1 cellular context compared by ENCODE assay signal in genomic region chr15:43517354-43518072, GRCh38.
TF ChIP-seq lines count a peak whose summit lies in the region.

Gene MAP1A, plus strand, starts transcription at chr15:43517608. Its CDS starts 3,866 bp downstream, at chr15:43521474.

TF ChIP-seq in K562, 482 proteins besides CTCF, POLR2A, EP300 and RAD21 (continued from another document and continues in another):
- TF ChIP-seq, protein P1, sequence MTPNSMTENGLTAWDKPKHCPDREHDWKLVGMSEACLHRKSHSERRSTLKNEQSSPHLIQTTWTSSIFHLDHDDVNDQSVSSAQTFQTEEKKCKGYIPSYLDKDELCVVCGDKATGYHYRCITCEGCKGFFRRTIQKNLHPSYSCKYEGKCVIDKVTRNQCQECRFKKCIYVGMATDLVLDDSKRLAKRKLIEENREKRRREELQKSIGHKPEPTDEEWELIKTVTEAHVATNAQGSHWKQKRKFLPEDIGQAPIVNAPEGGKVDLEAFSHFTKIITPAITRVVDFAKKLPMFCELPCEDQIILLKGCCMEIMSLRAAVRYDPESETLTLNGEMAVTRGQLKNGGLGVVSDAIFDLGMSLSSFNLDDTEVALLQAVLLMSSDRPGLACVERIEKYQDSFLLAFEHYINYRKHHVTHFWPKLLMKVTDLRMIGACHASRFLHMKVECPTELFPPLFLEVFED (CRISPR knock-in tag; conservative IDR thresholded peaks at IDR 0.05): no peak
- TF ChIP-seq POLR2AphosphoS5 (IDR thresholded peaks at IDR 0.05; ENCODE audit: control insufficient read depth, insufficient read depth, low read depth, low read length) (peak; percentile 29; the same call in 1 of the 2 replicates), ZKSCAN3 (CRISPR knock-in tag; IDR thresholded peaks at IDR 0.05) (no peak), SAP30 (IDR thresholded peaks at IDR 0.05; ENCODE audit: borderline replicate concordance, insufficient read depth, low read depth, low read length, poor library complexity, severe bottlenecking) (peak; percentile 91), HDAC1 (IDR thresholded peaks at IDR 0.05) (peak in 1 of 2 experiments; percentile 71; a peak in 2 of 4 replicates), ZNF143 (CRISPR knock-in tag; IDR thresholded peaks at IDR 0.05) (no peak), NFE2 (IDR thresholded peaks at IDR 0.05; ENCODE audit: low read depth) (no peak), NR2C2 (CRISPR knock-in tag; IDR thresholded peaks at IDR 0.05) (no peak), NR2C2 (tag; IDR thresholded peaks at IDR 0.05) (0 out of 2 replicates have a peak, but pooled peaks have one; percentile 5), PHF8 (IDR thresholded peaks at IDR 0.05; ENCODE audit: borderline replicate concordance, low read length) (peak; percentile 47; the same call in 1 of the 2 replicates), SAFB2 (IDR thresholded peaks at IDR 0.05; ENCODE audit: borderline replicate concordance, low read depth, low read length, severe bottlenecking) (no peak), ZNF347 (CRISPR knock-in tag; IDR thresholded peaks at IDR 0.05; ENCODE audit: low read depth) (no peak), TCF7L2 (IDR thresholded peaks at IDR 0.05; ENCODE audit: low read depth, low read length) (no peak), VEZF1 (CRISPR knock-in tag; IDR thresholded peaks at IDR 0.05) (peak; percentile 82), MAZ (CRISPR knock-in tag; conservative IDR thresholded peaks at IDR 0.05 in 1 of 2, IDR thresholded peaks at IDR 0.05 in 1 of 2) (peak in 1 of 2 experiments; percentile 38; a peak in 1 of 4 replicates), EHMT2 (IDR thresholded peaks at IDR 0.05) (0 out of 2 replicates have a peak, but pooled peaks have one; percentile 6), RCOR1 (IDR thresholded peaks at IDR 0.05; ENCODE audit: borderline replicate concordance in 1 of 2, low read depth in 2 of 2, low read length in 2 of 2) (0 out of 4 replicates have a peak, but pooled peaks of 1 of the 2 experiments have one; percentile 25), DACH1 (IDR thresholded peaks at IDR 0.05; ENCODE audit: partially characterized antibody) (peak; percentile 73), PHB2 (IDR thresholded peaks at IDR 0.05; ENCODE audit: low read depth) (no peak), SMARCA5 (IDR thresholded peaks at IDR 0.05) (peak; percentile 60; the same call in 1 of the 2 replicates), SP1 (CRISPR knock-in tag; IDR thresholded peaks at IDR 0.05) (no peak), CREM (IDR thresholded peaks at IDR 0.05; ENCODE audit: low read depth) (peak; percentile 79), RBM22 (IDR thresholded peaks at IDR 0.05; ENCODE audit: low read depth, low read length, poor library complexity, severe bottlenecking) (no peak), ZBTB7A (IDR thresholded peaks at IDR 0.05; ENCODE audit: borderline replicate concordance, control insufficient read depth, low read depth, low read length) (peak; percentile 30; the same call in 1 of the 2 replicates), NKRF (IDR thresholded peaks at IDR 0.05; ENCODE audit: borderline replicate concordance) (peak; percentile 71), ATF1 (CRISPR knock-in tag; IDR thresholded peaks at IDR 0.05) (no peak), ATF1 (tag; IDR thresholded peaks at IDR 0.05) (0 out of 2 replicates have a peak, but pooled peaks have one; percentile 1), SUPT5H (IDR thresholded peaks at IDR 0.05) (0 out of 2 replicates have a peak, but pooled peaks have one; percentile 30), CTBP1 (IDR thresholded peaks at IDR 0.05; ENCODE audit: borderline replicate concordance) (peak; percentile 55), JUND (IDR thresholded peaks at IDR 0.05; ENCODE audit: borderline replicate concordance, low read depth, low read length) (no peak), JUND (tag; IDR thresholded peaks at IDR 0.05; ENCODE audit: borderline replicate concordance, low read depth, low read length) (no peak), MAFG (tag; conservative IDR thresholded peaks at IDR 0.05) (no peak)
- TF ChIP-seq, protein P2, sequence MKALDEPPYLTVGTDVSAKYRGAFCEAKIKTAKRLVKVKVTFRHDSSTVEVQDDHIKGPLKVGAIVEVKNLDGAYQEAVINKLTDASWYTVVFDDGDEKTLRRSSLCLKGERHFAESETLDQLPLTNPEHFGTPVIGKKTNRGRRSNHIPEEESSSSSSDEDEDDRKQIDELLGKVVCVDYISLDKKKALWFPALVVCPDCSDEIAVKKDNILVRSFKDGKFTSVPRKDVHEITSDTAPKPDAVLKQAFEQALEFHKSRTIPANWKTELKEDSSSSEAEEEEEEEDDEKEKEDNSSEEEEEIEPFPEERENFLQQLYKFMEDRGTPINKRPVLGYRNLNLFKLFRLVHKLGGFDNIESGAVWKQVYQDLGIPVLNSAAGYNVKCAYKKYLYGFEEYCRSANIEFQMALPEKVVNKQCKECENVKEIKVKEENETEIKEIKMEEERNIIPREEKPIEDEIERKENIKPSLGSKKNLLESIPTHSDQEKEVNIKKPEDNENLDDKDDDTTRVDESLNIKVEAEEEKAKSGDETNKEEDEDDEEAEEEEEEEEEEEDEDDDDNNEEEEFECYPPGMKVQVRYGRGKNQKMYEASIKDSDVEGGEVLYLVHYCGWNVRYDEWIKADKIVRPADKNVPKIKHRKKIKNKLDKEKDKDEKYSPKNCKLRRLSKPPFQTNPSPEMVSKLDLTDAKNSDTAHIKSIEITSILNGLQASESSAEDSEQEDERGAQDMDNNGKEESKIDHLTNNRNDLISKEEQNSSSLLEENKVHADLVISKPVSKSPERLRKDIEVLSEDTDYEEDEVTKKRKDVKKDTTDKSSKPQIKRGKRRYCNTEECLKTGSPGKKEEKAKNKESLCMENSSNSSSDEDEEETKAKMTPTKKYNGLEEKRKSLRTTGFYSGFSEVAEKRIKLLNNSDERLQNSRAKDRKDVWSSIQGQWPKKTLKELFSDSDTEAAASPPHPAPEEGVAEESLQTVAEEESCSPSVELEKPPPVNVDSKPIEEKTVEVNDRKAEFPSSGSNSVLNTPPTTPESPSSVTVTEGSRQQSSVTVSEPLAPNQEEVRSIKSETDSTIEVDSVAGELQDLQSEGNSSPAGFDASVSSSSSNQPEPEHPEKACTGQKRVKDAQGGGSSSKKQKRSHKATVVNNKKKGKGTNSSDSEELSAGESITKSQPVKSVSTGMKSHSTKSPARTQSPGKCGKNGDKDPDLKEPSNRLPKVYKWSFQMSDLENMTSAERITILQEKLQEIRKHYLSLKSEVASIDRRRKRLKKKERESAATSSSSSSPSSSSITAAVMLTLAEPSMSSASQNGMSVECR (CRISPR knock-in tag; IDR thresholded peaks at IDR 0.05): peak; percentile 48; the same call in 1 of the 2 replicates
- TF ChIP-seq, protein P3, sequence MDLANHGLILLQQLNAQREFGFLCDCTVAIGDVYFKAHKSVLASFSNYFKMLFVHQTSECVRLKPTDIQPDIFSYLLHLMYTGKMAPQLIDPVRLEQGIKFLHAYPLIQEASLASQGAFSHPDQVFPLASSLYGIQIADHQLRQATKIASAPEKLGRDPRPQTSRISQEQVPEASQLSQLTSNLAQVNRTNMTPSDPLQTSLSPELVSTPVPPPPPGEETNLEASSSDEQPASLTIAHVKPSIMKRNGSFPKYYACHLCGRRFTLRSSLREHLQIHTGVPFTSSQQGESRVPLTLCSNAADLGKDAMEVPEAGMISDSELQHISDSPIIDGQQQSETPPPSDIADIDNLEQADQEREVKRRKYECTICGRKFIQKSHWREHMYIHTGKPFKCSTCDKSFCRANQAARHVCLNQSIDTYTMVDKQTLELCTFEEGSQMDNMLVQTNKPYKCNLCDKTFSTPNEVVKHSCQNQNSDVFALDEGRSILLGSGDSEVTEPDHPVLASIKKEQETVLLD (IDR thresholded peaks at IDR 0.05): no peak
- TF ChIP-seq, protein P4, sequence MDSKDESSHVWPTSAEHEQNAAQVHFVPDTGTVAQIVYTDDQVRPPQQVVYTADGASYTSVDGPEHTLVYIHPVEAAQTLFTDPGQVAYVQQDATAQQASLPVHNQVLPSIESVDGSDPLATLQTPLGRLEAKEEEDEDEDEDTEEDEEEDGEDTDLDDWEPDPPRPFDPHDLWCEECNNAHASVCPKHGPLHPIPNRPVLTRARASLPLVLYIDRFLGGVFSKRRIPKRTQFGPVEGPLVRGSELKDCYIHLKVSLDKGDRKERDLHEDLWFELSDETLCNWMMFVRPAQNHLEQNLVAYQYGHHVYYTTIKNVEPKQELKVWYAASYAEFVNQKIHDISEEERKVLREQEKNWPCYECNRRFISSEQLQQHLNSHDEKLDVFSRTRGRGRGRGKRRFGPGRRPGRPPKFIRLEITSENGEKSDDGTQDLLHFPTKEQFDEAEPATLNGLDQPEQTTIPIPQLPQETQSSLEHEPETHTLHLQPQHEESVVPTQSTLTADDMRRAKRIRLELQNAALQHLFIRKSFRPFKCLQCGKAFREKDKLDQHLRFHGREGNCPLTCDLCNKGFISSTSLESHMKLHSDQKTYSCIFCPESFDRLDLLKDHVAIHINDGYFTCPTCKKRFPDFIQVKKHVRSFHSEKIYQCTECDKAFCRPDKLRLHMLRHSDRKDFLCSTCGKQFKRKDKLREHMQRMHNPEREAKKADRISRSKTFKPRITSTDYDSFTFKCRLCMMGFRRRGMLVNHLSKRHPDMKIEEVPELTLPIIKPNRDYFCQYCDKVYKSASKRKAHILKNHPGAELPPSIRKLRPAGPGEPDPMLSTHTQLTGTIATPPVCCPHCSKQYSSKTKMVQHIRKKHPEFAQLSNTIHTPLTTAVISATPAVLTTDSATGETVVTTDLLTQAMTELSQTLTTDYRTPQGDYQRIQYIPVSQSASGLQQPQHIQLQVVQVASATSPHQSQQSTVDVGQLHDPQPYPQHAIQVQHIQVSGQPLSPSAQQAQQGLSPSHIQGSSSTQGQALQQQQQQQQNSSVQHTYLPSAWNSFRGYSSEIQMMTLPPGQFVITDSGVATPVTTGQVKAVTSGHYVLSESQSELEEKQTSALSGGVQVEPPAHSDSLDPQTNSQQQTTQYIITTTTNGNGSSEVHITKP (IDR thresholded peaks at IDR 0.05; ENCODE audit: partially characterized antibody): peak; percentile 96
- TF ChIP-seq, protein P5, sequence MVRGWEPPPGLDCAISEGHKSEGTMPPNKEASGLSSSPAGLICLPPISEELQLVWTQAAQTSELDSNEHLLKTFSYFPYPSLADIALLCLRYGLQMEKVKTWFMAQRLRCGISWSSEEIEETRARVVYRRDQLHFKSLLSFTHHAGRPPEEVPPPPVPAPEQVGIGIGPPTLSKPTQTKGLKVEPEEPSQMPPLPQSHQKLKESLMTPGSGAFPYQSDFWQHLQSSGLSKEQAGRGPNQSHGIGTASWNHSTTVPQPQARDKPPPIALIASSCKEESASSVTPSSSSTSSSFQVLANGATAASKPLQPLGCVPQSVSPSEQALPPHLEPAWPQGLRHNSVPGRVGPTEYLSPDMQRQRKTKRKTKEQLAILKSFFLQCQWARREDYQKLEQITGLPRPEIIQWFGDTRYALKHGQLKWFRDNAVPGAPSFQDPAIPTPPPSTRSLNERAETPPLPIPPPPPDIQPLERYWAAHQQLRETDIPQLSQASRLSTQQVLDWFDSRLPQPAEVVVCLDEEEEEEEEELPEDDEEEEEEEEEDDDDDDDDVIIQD (CRISPR knock-in tag; IDR thresholded peaks at IDR 0.05): no peak
- TF ChIP-seq, protein P6, sequence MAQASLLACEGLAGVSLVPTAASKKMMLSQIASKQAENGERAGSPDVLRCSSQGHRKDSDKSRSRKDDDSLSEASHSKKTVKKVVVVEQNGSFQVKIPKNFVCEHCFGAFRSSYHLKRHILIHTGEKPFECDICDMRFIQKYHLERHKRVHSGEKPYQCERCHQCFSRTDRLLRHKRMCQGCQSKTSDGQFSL (CRISPR knock-in tag; IDR thresholded peaks at IDR 0.05): no peak
- TF ChIP-seq, protein P6 (tag; IDR thresholded peaks at IDR 0.05): peak in 1 of 2 experiments; percentile 86; a peak in 1 of 4 replicates
- TF ChIP-seq, protein P7, sequence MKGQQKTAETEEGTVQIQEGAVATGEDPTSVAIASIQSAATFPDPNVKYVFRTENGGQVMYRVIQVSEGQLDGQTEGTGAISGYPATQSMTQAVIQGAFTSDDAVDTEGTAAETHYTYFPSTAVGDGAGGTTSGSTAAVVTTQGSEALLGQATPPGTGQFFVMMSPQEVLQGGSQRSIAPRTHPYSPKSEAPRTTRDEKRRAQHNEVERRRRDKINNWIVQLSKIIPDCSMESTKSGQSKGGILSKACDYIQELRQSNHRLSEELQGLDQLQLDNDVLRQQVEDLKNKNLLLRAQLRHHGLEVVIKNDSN (CRISPR knock-in tag; IDR thresholded peaks at IDR 0.05): no peak
